ENCODE assay signal across 1 cellular context in genomic region chr13:112625698-112626097, GRCh38.
TF ChIP-seq lines count a peak whose summit lies in the region.

No MANE protein-coding gene starts in this region.

TF ChIP-seq in K562, 482 proteins besides CTCF, POLR2A, EP300 and RAD21:
- no peak for TF ChIP-seq NFXL1 (CRISPR knock-in tag; IDR thresholded peaks at IDR 0.05)
- no peak for TF ChIP-seq GTF2F1 (IDR thresholded peaks at IDR 0.05; ENCODE audit: low read depth, low read length)
- TF ChIP-seq E4F1 (CRISPR knock-in tag; IDR thresholded peaks at IDR 0.05; ENCODE audit: borderline replicate concordance), result no peak
- no peak for TF ChIP-seq ZNF592 (IDR thresholded peaks at IDR 0.05)
- TF ChIP-seq ZNF41 (CRISPR knock-in tag; conservative IDR thresholded peaks at IDR 0.05), result no peak
- TF ChIP-seq ATF7 (IDR thresholded peaks at IDR 0.05), result no peak
- TF ChIP-seq NFE2L1 (tag; IDR thresholded peaks at IDR 0.05; ENCODE audit: borderline replicate concordance, low read depth), result no peak
- TF ChIP-seq RBBP5 (IDR thresholded peaks at IDR 0.05; ENCODE audit: borderline replicate concordance, insufficient read depth, low read length, poor library complexity, severe bottlenecking), result no peak
- no peak for TF ChIP-seq SAFB2 (IDR thresholded peaks at IDR 0.05; ENCODE audit: borderline replicate concordance, low read depth, low read length, severe bottlenecking)
- no peak for TF ChIP-seq HEY1 (CRISPR knock-in tag; IDR thresholded peaks at IDR 0.05; ENCODE audit: borderline replicate concordance)
- no peak for TF ChIP-seq ZNF311 (CRISPR knock-in tag; IDR thresholded peaks at IDR 0.05)
